11 cellular contexts compared by ENCODE assay signal in genomic region chr2:195049372-195050031, GRCh38.
DNase-seq lines count a peak whose midpoint lies in the region; ATAC-seq lines count a peak whose summit lies in the region.
"Had no signal": no experiment of that assay in that cellular context is flagged by ENCODE, and none has a peak within 500 bp of the region (broad histone marks: within the 10 kb centered on the region; RNA-seq: fewer than 3 reads in every experiment).

No MANE protein-coding gene starts in this region.

- H3K4me3 Mint-ChIP-seq in effector memory CD8-positive, alpha-beta T cell: no peak overlapping the region

- no peaks in the 10 kb centered on the region for H3K27me3 Mint-ChIP-seq in effector memory CD8-positive, alpha-beta T cell

- no peaks in the 10 kb centered on the region for H3K4me1 Mint-ChIP-seq in effector memory CD8-positive, alpha-beta T cell (ENCODE audit: low read depth in 2 of 2)

- peak; percentile 63 to 73 for ATAC-seq in activated CD4-positive, CD25-positive, alpha-beta regulatory T cell treated with anti-CD3 and anti-CD28 coated beads, Interleukin-2, amount 50 U/mL, for 24 hours
- ATAC-seq in HG02623 (IDR thresholded peaks at IDR 0.05; ENCODE audit: unreplicated experiment) (peak; percentile 85), HG03469 (IDR thresholded peaks at IDR 0.05; ENCODE audit: unreplicated experiment) (peak; percentile 84)
- ATAC-seq in effector memory CD8-positive, alpha-beta T cell (replicated peaks): no peak

- no peaks in the 10 kb centered on the region for H3K9me3 Mint-ChIP-seq in effector memory CD8-positive, alpha-beta T cell

- no peak for DNase-seq in activated CD4-positive, CD25-positive, alpha-beta regulatory T cell (lab: John Stamatoyannopoulos, UW)
- DNase-seq in myocyte (ENCODE audit: low read depth): peak; percentile 22
- no peak for DNase-seq in effector memory CD8-positive, alpha-beta T cell
- DNase-seq in GDM1 (lab: John Stamatoyannopoulos, UW): no peak
- no peak for DNase-seq in SW480 (ENCODE audit: low spot score)
- DNase-seq: anterior cingulate cortex, mesenchymal stem cell, NCI-H1092 had no signal

- no peak overlapping the region for H3K27ac Mint-ChIP-seq in effector memory CD8-positive, alpha-beta T cell

- no peaks in the 10 kb centered on the region for H3K36me3 Mint-ChIP-seq in effector memory CD8-positive, alpha-beta T cell (ENCODE audit: insufficient read depth)
